In genomic region chr5:123132330-123132729, GRCh38 we compare ENCODE assay signal across 17 cellular contexts. TPM values are rescaled to one million over a fixed set of nuclear protein-coding genes. Genes with fewer than 3 reads are reported as not detected.
"Had no signal": no experiment of that assay in that cellular context is flagged by ENCODE, and none has a peak within 500 bp of the region (broad histone marks: within the 10 kb centered on the region; RNA-seq: fewer than 3 reads in every experiment).

No MANE protein-coding gene starts in this region.

- H3K4me1 Mint-ChIP-seq: activated T-helper 17 cell treated with anti-CD3 and anti-CD28 coated beads, Interleukin-2, amount 50 U/mL, for 72 hours; naive thymus-derived CD4-positive, alpha-beta T cell; stimulated activated effector memory CD8-positive, alpha-beta T cell treated with anti-CD3 and anti-CD28 coated beads, Interleukin-12 subunit alpha, Interleukin-12 subunit beta, amount 100 ng/mL, for 72 hours had no signal

- DNase-seq: activated CD4-positive, alpha-beta T cell treated with anti-CD3 and anti-CD28 coated beads, Interleukin-2, amount 50 U/mL, for 48 hours; activated naive CD4-positive, alpha-beta T cell treated with Interleukin-2 at 50 U/mL for 16 hours; dorsolateral prefrontal cortex; erythroblast; left cardiac atrium; mammary epithelial cell; mucosa of descending colon; naive thymus-derived CD4-positive, alpha-beta T cell; pancreas; sigmoid colon; stimulated activated CD4-positive, alpha-beta T cell treated with anti-CD3 and anti-CD28 coated beads, Interleukin-12 subunit alpha, Interleukin-12 subunit beta, amount 100 ng/mL, for 4 hours; thyroid gland; uterus had no signal

- H3K4me1 ChIP-seq: thyroid gland, uterus had no signal

- H3K27me3 ChIP-seq: pancreas, sigmoid colon, thyroid gland, uterus had no signal

- H3K36me3 ChIP-seq: pancreas, sigmoid colon, thyroid gland, uterus had no signal

- ATAC-seq: activated T-helper 17 cell treated with anti-CD3 and anti-CD28 coated beads, Interleukin-2, amount 50 U/mL, for 72 hours; left cardiac atrium; mucosa of descending colon; naive thymus-derived CD4-positive, alpha-beta T cell; pancreas; stimulated activated effector memory CD8-positive, alpha-beta T cell treated with anti-CD3 and anti-CD28 coated beads, Interleukin-12 subunit alpha, Interleukin-12 subunit beta, amount 100 ng/mL, for 72 hours had no signal

- H3K9me3 ChIP-seq: mucosa of descending colon, pancreas, sigmoid colon, thyroid gland, uterus had no signal

- H3K4me3 ChIP-seq: dorsolateral prefrontal cortex, mucosa of descending colon, pancreas, sigmoid colon, thyroid gland, uterus had no signal

- H3K9me3 Mint-ChIP-seq: activated T-helper 17 cell treated with anti-CD3 and anti-CD28 coated beads, Interleukin-2, amount 50 U/mL, for 72 hours; stimulated activated effector memory CD8-positive, alpha-beta T cell treated with anti-CD3 and anti-CD28 coated beads, Interleukin-12 subunit alpha, Interleukin-12 subunit beta, amount 100 ng/mL, for 72 hours; T-helper 2 cell treated with Interferon-gamma antibody and Interleukin-4, amounts not matched to agents 5 μg/mL and 100 μg/mL, for 36 hours had no signal

- H3K36me3 Mint-ChIP-seq: naive thymus-derived CD4-positive, alpha-beta T cell; stimulated activated effector memory CD8-positive, alpha-beta T cell treated with anti-CD3 and anti-CD28 coated beads, Interleukin-12 subunit alpha, Interleukin-12 subunit beta, amount 100 ng/mL, for 72 hours had no signal

- H3K4me3 Mint-ChIP-seq: activated T-helper 17 cell treated with anti-CD3 and anti-CD28 coated beads, Interleukin-2, amount 50 U/mL, for 72 hours; naive thymus-derived CD4-positive, alpha-beta T cell; stimulated activated effector memory CD8-positive, alpha-beta T cell treated with anti-CD3 and anti-CD28 coated beads, Interleukin-12 subunit alpha, Interleukin-12 subunit beta, amount 100 ng/mL, for 72 hours; T-helper 2 cell treated with Interferon-gamma antibody and Interleukin-4, amounts not matched to agents 5 μg/mL and 100 μg/mL, for 36 hours had no signal

- H3K27ac ChIP-seq: dorsolateral prefrontal cortex, pancreas, sigmoid colon, thyroid gland, uterus, VCaP had no signal

- H3K27ac Mint-ChIP-seq: activated T-helper 17 cell treated with anti-CD3 and anti-CD28 coated beads, Interleukin-2, amount 50 U/mL, for 72 hours; naive thymus-derived CD4-positive, alpha-beta T cell; stimulated activated effector memory CD8-positive, alpha-beta T cell treated with anti-CD3 and anti-CD28 coated beads, Interleukin-12 subunit alpha, Interleukin-12 subunit beta, amount 100 ng/mL, for 72 hours; T-helper 2 cell treated with Interferon-gamma antibody and Interleukin-4, amounts not matched to agents 5 μg/mL and 100 μg/mL, for 36 hours had no signal

RNA-seq across cellular contexts. Expression of gene PRDM6, which starts 43.3 kb away (rescaled TPM):
- total RNA-seq: naive thymus-derived CD4-positive, alpha-beta T cell had no signal
- polyA plus RNA-seq: naive thymus-derived CD4-positive, alpha-beta T cell had no signal
